Comparison of ENCODE assay signal across 35 cellular contexts in genomic region chr3:55267206-55267930, GRCh38.
DNase-seq lines count a peak whose midpoint lies in the region; ATAC-seq and TF ChIP-seq lines count a peak whose summit lies in the region.
"Had no signal": no experiment of that assay in that cellular context is flagged by ENCODE, and none has a peak within 500 bp of the region (broad histone marks: within the 10 kb centered on the region; RNA-seq: fewer than 3 reads in every experiment).

No MANE protein-coding gene starts in this region.

- H3K27ac Mint-ChIP-seq in stimulated activated naive CD8-positive, alpha-beta T cell treated with anti-CD3 and anti-CD28 coated beads, Interleukin-15, amount 100 ng/mL, for 72 hours: no peak overlapping the region
- H3K27ac Mint-ChIP-seq: activated CD4-positive, alpha-beta T cell treated with anti-CD3 and anti-CD28 coated beads for 36 hours; activated CD8-positive, alpha-beta T cell treated with anti-CD3 and anti-CD28 coated beads, Interleukin-2, amount 10 ng/mL, durations not matched to agents 7 days and 5 days; activated naive CD4-positive, alpha-beta T cell treated with anti-CD3 and anti-CD28 coated beads, Interleukin-2, amount 50 U/mL, for 72 hours; activated T-helper 2 cell treated with anti-CD3 and anti-CD28 coated beads, Interferon-gamma antibody, Interleukin-2, Interleukin-4, amounts not matched to agents 10 μg/mL and 5 μg/mL and 100 μg/mL, durations not matched to agents 14 hours and 24 hours and 36 hours; CD14-positive monocyte; progenitor cell of endocrine pancreas; stimulated activated memory B cell treated with anti-CD40 and anti-IgM and Interleukin-4, amounts not matched to agents 10 μg/mL and 1 μg/mL and 100 μg/mL, for 72 hours had no signal

- dilution Hi-C loops in IMR-90 (cut with HindIII; ENCODE audit: low sequenced_read_pairs, unreplicated experiment): no loop called here

- H3K27me3 Mint-ChIP-seq in stimulated activated naive CD8-positive, alpha-beta T cell treated with anti-CD3 and anti-CD28 coated beads, Interleukin-15, amount 100 ng/mL, for 72 hours: no peaks in the 10 kb centered on the region
- H3K27me3 Mint-ChIP-seq: stimulated activated memory B cell treated with anti-CD40 and anti-IgM and Interleukin-4, amounts not matched to agents 10 μg/mL and 1 μg/mL and 100 μg/mL, for 72 hours had no signal

- no peaks in the 10 kb centered on the region for H3K27me3 ChIP-seq in IMR-90 (ENCODE audit: control insufficient read depth, insufficient read depth, low read length)
- no peaks in the 10 kb centered on the region for H3K27me3 ChIP-seq in MG63
- no peaks in the 10 kb centered on the region for H3K27me3 ChIP-seq in A673 (replicated peaks; ENCODE audit: insufficient read depth, low read depth, low read length, poor library complexity)
- H3K27me3 ChIP-seq: cardiac muscle cell, foreskin keratinocyte, Peyer's patch, SJCRH30, upper lobe of left lung had no signal

- TF ChIP-seq CTCF in IMR-90 (conservative IDR thresholded peaks at IDR 0.05; ENCODE audit: low read depth, low read length) (no peak), A673 (conservative IDR thresholded peaks at IDR 0.05; ENCODE audit: low read depth, low read length) (no peak)

- intact Hi-C loops in IMR-90 (cut with micrococcal nuclease) (loop anchor here (5.0 kb wide), 2 partner anchors 100 to 315 kb away; no protein-coding TSS in a partner anchor), A673 (cut with micrococcal nuclease; ENCODE audit: unreplicated experiment) (no loop called here)

- no peaks in the 10 kb centered on the region for H3K9me3 Mint-ChIP-seq in stimulated activated naive CD8-positive, alpha-beta T cell treated with anti-CD3 and anti-CD28 coated beads, Interleukin-15, amount 100 ng/mL, for 72 hours
- H3K9me3 Mint-ChIP-seq: activated T-helper 2 cell treated with anti-CD3 and anti-CD28 coated beads, Interferon-gamma antibody, Interleukin-2, Interleukin-4, amounts not matched to agents 10 μg/mL and 5 μg/mL and 100 μg/mL, durations not matched to agents 14 hours and 24 hours and 36 hours had no signal

- H2BK20ac ChIP-seq in IMR-90 (ENCODE audit: low read depth, low read length): peak overlapping the region; percentile 91

- H3K4ac ChIP-seq in IMR-90 (ENCODE audit: low read depth, low read length): peak overlapping the region; percentile 89

- H3K4me1 ChIP-seq in IMR-90 (ENCODE audit: control insufficient read depth, insufficient read depth, low read length) (peaks cover 24% of the 10 kb centered on the region), A673 (ENCODE audit: insufficient read depth, low read length, poor library complexity, severe bottlenecking) (no peaks in the 10 kb centered on the region)
- H3K4me1 ChIP-seq: foreskin keratinocyte, lower lobe of right lung, Peyer's patch, SJCRH30, suprapubic skin had no signal

- H3K4me3 ChIP-seq in IMR-90 (ENCODE audit: insufficient read depth, low read depth, low read length): no peak overlapping the region
- no peak overlapping the region for H3K4me3 ChIP-seq in MG63
- no peak overlapping the region for H3K4me3 ChIP-seq in A673 (ENCODE audit: low read depth, low read length, poor library complexity, severe bottlenecking)
- H3K4me3 ChIP-seq: cardiac muscle cell, coronary artery, heart left ventricle, lower lobe of right lung, Peyer's patch, SJCRH30, suprapubic skin, upper lobe of left lung had no signal

- no CpG with 5 or more reads among the region's 2 CpGs for WGBS in IMR-90 (ENCODE audit: extremely low coverage in 2 of 2, insufficient read length in 1 of 2), 2 experiments

- H4K91ac ChIP-seq in IMR-90 (ENCODE audit: insufficient read depth, low read depth, low read length): peak overlapping the region; percentile 92

- peak overlapping the region; percentile 83; the same call in 1 of the 2 replicates for H2AK5ac ChIP-seq in IMR-90 (ENCODE audit: low read depth, low read length)

- H3K9me3 ChIP-seq in IMR-90 (ENCODE audit: control insufficient read depth, insufficient read depth, low read length) (no peaks in the 10 kb centered on the region), MG63 (no peaks in the 10 kb centered on the region), A673 (ENCODE audit: low read depth, low read length, poor library complexity, severe bottlenecking) (no peaks in the 10 kb centered on the region)
- H3K9me3 ChIP-seq: heart left ventricle, lower lobe of right lung, Peyer's patch, SJCRH30, suprapubic skin, upper lobe of left lung had no signal

- no peak overlapping the region for H2AK9ac ChIP-seq in IMR-90 (replicated peaks; ENCODE audit: low read depth, low read length, poor library complexity)

- CTCF ChIA-PET in IMR-90 (lab: Yijun Ruan, JAX): interaction anchor here (1.0 to 1.2 kb wide), 2 partner anchors 101 to 455 kb away, joined by 3 read pairs; no protein-coding TSS in a partner anchor
- CTCF ChIA-PET in A673 (lab: Charles Lee): no interaction called here

- BruUV-seq in IMR-90 (replicated peaks; lab: Mats Ljungman, UMichigan): no TSS peak
- BruUV-seq in A673 (replicated peaks; lab: Mats Ljungman, UMichigan): no TSS peak

- H3K23ac ChIP-seq in IMR-90 (ENCODE audit: low read depth, low read length): peak overlapping the region; percentile 37; the same call in 1 of the 2 replicates

- H3K9me1 ChIP-seq in IMR-90 (ENCODE audit: insufficient read depth, low read length): peaks cover 25% of the 10 kb centered on the region

- in situ Hi-C loops in IMR-90 (cut with MboI; ENCODE audit: low sequenced_read_pairs): loop anchor here (25.0 kb wide), 1 partner anchor 405 kb away; no protein-coding TSS in a partner anchor

- H3K56ac ChIP-seq in IMR-90 (ENCODE audit: extremely low read depth, insufficient read depth, low read length): peak overlapping the region; percentile 69

- H2BK15ac ChIP-seq in IMR-90 (ENCODE audit: low read depth, low read length): peak overlapping the region; percentile 45

- TF ChIP-seq POLR2A in IMR-90 (IDR thresholded peaks at IDR 0.05; ENCODE audit: low read depth, low read length): no peak

- no peak for TF ChIP-seq RAD21 in IMR-90 (IDR thresholded peaks at IDR 0.05; ENCODE audit: low read length)

- peak overlapping the region; percentile 100 for H3K18ac ChIP-seq in IMR-90 (ENCODE audit: low read depth, low read length)

- no peaks in the 10 kb centered on the region for H4K20me1 ChIP-seq in IMR-90 (ENCODE audit: insufficient read depth, low read length)

- DNase-seq in EH (ENCODE audit: low read depth) (peak; percentile 72), IMR-90 (peak; percentile 76), fibroblast of gingiva (ENCODE audit: low read depth) (peak; percentile 41), renal cortical epithelial cell (ENCODE audit: low read depth) (peak; percentile 89), MG63 (no peak), A673 (ENCODE audit: low spot score) (no peak), SHP77 treated with DMSO at 0.1 percent for 48 hours (lab: John Stamatoyannopoulos, UW) (no peak)
- no peak for DNase-seq in stimulated activated naive CD8-positive, alpha-beta T cell treated with anti-CD3 and anti-CD28 coated beads, Interleukin-15, amount 100 ng/mL, for 72 hours
- DNase-seq: activated CD4-positive, alpha-beta T cell treated with anti-CD3 and anti-CD28 coated beads for 36 hours; activated CD8-positive, alpha-beta T cell treated with anti-CD3 and anti-CD28 coated beads, Interleukin-2, amount 10 ng/mL, durations not matched to agents 7 days and 5 days; anterior cingulate cortex; DMS79; effector CD8-positive, alpha-beta T cell; foreskin keratinocyte; heart left ventricle; kidney; lower lobe of right lung; naive thymus-derived CD8-positive, alpha-beta T cell; NCI-H1048; NCI-H1694 treated with DMSO at 0.1 percent for 48 hours; NCI-H446; NCI-H774; Peyer's patch; SJCRH30; SW 1271; upper lobe of left lung had no signal

- ATAC-seq in IMR-90 (ENCODE audit: low read depth): peak; percentile 60
- ATAC-seq in stimulated activated naive CD8-positive, alpha-beta T cell treated with anti-CD3 and anti-CD28 coated beads, Interleukin-15, amount 100 ng/mL, for 72 hours: no peak
- ATAC-seq: activated CD4-positive, alpha-beta T cell treated with anti-CD3 and anti-CD28 coated beads for 36 hours; activated CD8-positive, alpha-beta T cell treated with anti-CD3 and anti-CD28 coated beads, Interleukin-2, amount 10 ng/mL, durations not matched to agents 7 days and 5 days; activated naive CD4-positive, alpha-beta T cell treated with anti-CD3 and anti-CD28 coated beads, Interleukin-2, amount 50 U/mL, for 72 hours; foreskin keratinocyte; heart left ventricle; naive thymus-derived CD8-positive, alpha-beta T cell; sciatic nerve; stimulated activated memory B cell treated with anti-CD40 and anti-IgM and Interleukin-4, amounts not matched to agents 10 μg/mL and 1 μg/mL and 100 μg/mL, for 72 hours had no signal

- peak overlapping the region; percentile 99 for H2BK120ac ChIP-seq in IMR-90 (ENCODE audit: low read depth, low read length)

- H2AFZ ChIP-seq in IMR-90 (replicated peaks; ENCODE audit: low read length, poor library complexity): no peak overlapping the region

- H4K5ac ChIP-seq in IMR-90 (ENCODE audit: low read depth, low read length): peak overlapping the region; percentile 100

- POLR2A ChIA-PET in IMR-90 (lab: Charles Lee; ENCODE audit: unreplicated experiment) (no interaction called here), A673 (lab: Charles Lee; ENCODE audit: low non-redundant PET) (no interaction called here)

- peak overlapping the region; percentile 30 for H3K9ac ChIP-seq in IMR-90 (ENCODE audit: low read depth, low read length)

- peak overlapping the region; percentile 76 to 98 for H4K8ac ChIP-seq in IMR-90 (ENCODE audit: low read depth in 2 of 2, low read length in 2 of 2)

- peak overlapping the region; percentile 100 for H2BK5ac ChIP-seq in IMR-90 (ENCODE audit: low read depth, low read length, poor library complexity, severe bottlenecking)

- H3K36me3 ChIP-seq in IMR-90 (ENCODE audit: control insufficient read depth, insufficient read depth, low read length) (no peaks in the 10 kb centered on the region), MG63 (no peaks in the 10 kb centered on the region), A673 (ENCODE audit: insufficient read depth, low read length, poor library complexity, severe bottlenecking) (no peaks in the 10 kb centered on the region)
- H3K36me3 ChIP-seq: cardiac muscle cell, heart left ventricle, lower lobe of right lung, Peyer's patch, SJCRH30, suprapubic skin, upper lobe of left lung had no signal

- no peaks in the 10 kb centered on the region for H3K4me1 Mint-ChIP-seq in stimulated activated naive CD8-positive, alpha-beta T cell treated with anti-CD3 and anti-CD28 coated beads, Interleukin-15, amount 100 ng/mL, for 72 hours
- H3K4me1 Mint-ChIP-seq: activated CD4-positive, alpha-beta T cell treated with anti-CD3 and anti-CD28 coated beads for 36 hours; CD14-positive monocyte; naive thymus-derived CD8-positive, alpha-beta T cell; stimulated activated memory B cell treated with anti-CD40 and anti-IgM and Interleukin-4, amounts not matched to agents 10 μg/mL and 1 μg/mL and 100 μg/mL, for 72 hours had no signal

- peak overlapping the region; percentile 76 for H3K4me2 ChIP-seq in IMR-90 (ENCODE audit: low read depth, low read length)

- H3K79me1 ChIP-seq in IMR-90 (ENCODE audit: low read depth in 1 of 2, low read length in 2 of 2): no peaks in the 10 kb centered on the region

- no peak overlapping the region for H3K4me3 Mint-ChIP-seq in stimulated activated naive CD8-positive, alpha-beta T cell treated with anti-CD3 and anti-CD28 coated beads, Interleukin-15, amount 100 ng/mL, for 72 hours
- H3K4me3 Mint-ChIP-seq: activated CD4-positive, alpha-beta T cell treated with anti-CD3 and anti-CD28 coated beads for 36 hours; activated CD8-positive, alpha-beta T cell treated with anti-CD3 and anti-CD28 coated beads, Interleukin-2, amount 10 ng/mL, durations not matched to agents 7 days and 5 days; CD14-positive monocyte; naive thymus-derived CD8-positive, alpha-beta T cell; stimulated activated memory B cell treated with anti-CD40 and anti-IgM and Interleukin-4, amounts not matched to agents 10 μg/mL and 1 μg/mL and 100 μg/mL, for 72 hours had no signal

- H3K14ac ChIP-seq in IMR-90 (replicated peaks; ENCODE audit: low read depth, low read length): peak overlapping the region; percentile 65

- H3K27ac ChIP-seq in IMR-90 (ENCODE audit: insufficient read depth, low read length) (peak overlapping the region; percentile 100), A673 (ENCODE audit: low read depth, low read length, poor library complexity, severe bottlenecking) (no peak overlapping the region)
- H3K27ac ChIP-seq: cardiac muscle cell, coronary artery, foreskin keratinocyte, heart left ventricle, lower lobe of right lung, Peyer's patch, SJCRH30, suprapubic skin, upper lobe of left lung had no signal

Comparison
In these comparisons a context has a peak if more than half of its experiments do, and no peak if none do; other contexts are left out.
1. DNase-seq: peak in EH (single experiment), IMR-90 (single experiment), fibroblast of gingiva (single experiment) and renal cortical epithelial cell (single experiment); none in stimulated activated naive CD8-positive, alpha-beta T cell treated with anti-CD3 and anti-CD28 coated beads, Interleukin-15, amount 100 ng/mL, for 72 hours (0 of 2), MG63 (single experiment), A673 (single experiment) and SHP77 treated with DMSO at 0.1 percent for 48 hours (single experiment).